In genomic region chr14:56414231-56414630, GRCh38 we compare ENCODE assay signal across 15 cellular contexts.
"Had no signal": no experiment of that assay in that cellular context is flagged by ENCODE, and none has a peak within 500 bp of the region (broad histone marks: within the 10 kb centered on the region; RNA-seq: fewer than 3 reads in every experiment).

No MANE protein-coding gene starts in this region.

- H3K27ac ChIP-seq: ascending aorta, breast epithelium, prostate gland, skin epidermis, thyroid gland had no signal

- ATAC-seq: activated T-helper 17 cell treated with anti-CD3 and anti-CD28 coated beads, Interleukin-2, amount 50 U/mL, for 72 hours; right cardiac atrium; stimulated activated naive B cell treated with anti-CD40 and anti-IgM and Interleukin-4, amounts not matched to agents 10 μg/mL and 1 μg/mL and 100 μg/mL, for 72 hours had no signal

- H3K9me3 Mint-ChIP-seq: stimulated activated naive B cell treated with anti-CD40 and anti-IgM and Interleukin-4, amounts not matched to agents 10 μg/mL and 1 μg/mL and 100 μg/mL, for 72 hours had no signal

- H3K36me3 ChIP-seq: ascending aorta, breast epithelium, prostate gland, thyroid gland had no signal

- H3K27me3 ChIP-seq: ascending aorta, breast epithelium, thyroid gland had no signal

- H3K4me1 ChIP-seq: ascending aorta, breast epithelium, prostate gland, thyroid gland had no signal

- H3K4me3 Mint-ChIP-seq: activated naive CD4-positive, alpha-beta T cell treated with anti-CD3 and anti-CD28 coated beads for 36 hours; activated T-helper 17 cell treated with anti-CD3 and anti-CD28 coated beads, Interleukin-2, amount 50 U/mL, for 72 hours; stimulated activated naive B cell treated with anti-CD40 and anti-IgM and Interleukin-4, amounts not matched to agents 10 μg/mL and 1 μg/mL and 100 μg/mL, for 72 hours had no signal

- H3K27ac Mint-ChIP-seq: activated naive CD4-positive, alpha-beta T cell treated with anti-CD3 and anti-CD28 coated beads for 36 hours; activated T-helper 17 cell treated with anti-CD3 and anti-CD28 coated beads, Interleukin-2, amount 50 U/mL, for 72 hours; stimulated activated naive B cell treated with anti-CD40 and anti-IgM and Interleukin-4, amounts not matched to agents 10 μg/mL and 1 μg/mL and 100 μg/mL, for 72 hours had no signal

- H3K9me3 ChIP-seq: ascending aorta, breast epithelium, prostate gland, thyroid gland had no signal

- H3K36me3 Mint-ChIP-seq: stimulated activated naive B cell treated with anti-CD40 and anti-IgM and Interleukin-4, amounts not matched to agents 10 μg/mL and 1 μg/mL and 100 μg/mL, for 72 hours had no signal

- DNase-seq: activated CD4-positive, alpha-beta T cell treated with anti-CD3 and anti-CD28 coated beads, Interleukin-2, amount 50 U/mL, for 4 hours; activated CD4-positive, CD25-positive, alpha-beta regulatory T cell treated with anti-CD3 and anti-CD28 coated beads, Interleukin-2, amount 50 U/mL, for 72 hours; activated naive CD4-positive, alpha-beta T cell treated with anti-CD3 and anti-CD28 coated beads for 36 hours; activated T-cell treated with anti-CD3 and anti-CD28 coated beads for 4 hours; right cardiac atrium; stimulated activated CD4-positive, alpha-beta T cell treated with anti-CD3 and anti-CD28 coated beads, Interleukin-15, amount 100 ng/mL, for 24 hours; stimulated activated CD4-positive, alpha-beta T cell treated with anti-CD3 and anti-CD28 coated beads, Interleukin-4, amount 100 ng/mL, for 1 hour; stimulated activated naive B cell treated with anti-CD40 and anti-IgM and Interleukin-4, amounts not matched to agents 10 μg/mL and 1 μg/mL and 100 μg/mL, for 72 hours; T1000; thyroid gland had no signal

- H3K4me3 ChIP-seq: ascending aorta, breast epithelium, prostate gland, skin epidermis, thyroid gland had no signal
